ENCODE assay signal across 27 cellular contexts in the genomic region with DNA sequence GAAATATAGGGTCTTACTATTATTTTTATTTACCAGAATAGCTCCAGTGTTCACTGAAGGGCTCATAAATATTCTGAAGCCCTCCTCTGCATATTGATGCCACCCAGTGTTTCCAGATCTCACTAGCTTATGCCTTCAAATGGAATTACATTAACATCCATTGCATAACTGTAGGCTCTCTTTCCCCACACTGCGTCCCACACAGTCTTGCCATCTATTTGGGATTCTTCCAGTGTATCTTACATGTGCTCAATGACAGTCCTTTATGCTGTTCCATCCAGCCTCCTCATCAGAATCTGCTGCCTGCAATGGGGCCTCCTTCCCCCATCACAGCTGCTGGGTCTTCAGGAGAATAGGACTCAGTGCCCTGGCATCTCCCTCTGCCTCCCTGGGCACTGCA.
"Had no signal": no experiment of that assay in that cellular context is flagged by ENCODE, and none has a peak within 500 bp of the region (broad histone marks: within the 10 kb centered on the region; RNA-seq: fewer than 3 reads in every experiment).

No MANE protein-coding gene starts in this region.

- H3K9me3 ChIP-seq: body of pancreas, ovary, prostate gland, right atrium auricular region, suprapubic skin, tibial nerve, vagina had no signal

- H3K9me3 Mint-ChIP-seq: activated CD4-positive, alpha-beta T cell treated with anti-CD3 and anti-CD28 coated beads, Interleukin-2, amount 10 ng/mL, durations not matched to agents 7 days and 5 days; activated CD8-positive, alpha-beta T cell treated with anti-CD3 and anti-CD28 coated beads for 36 hours; activated naive CD8-positive, alpha-beta T cell treated with anti-CD3 and anti-CD28 coated beads, Interleukin-2, amount 50 U/mL, for 24 hours; dendritic cell treated with granulocyte-macrophage colony-stimulating factor and Interleukin-4, amounts not matched to agents 40 ng/mL and 50 ng/mL, for 4 days; natural killer cell treated with Interleukin-12 subunit alpha and Interleukin-12 subunit beta and Interleukin-15 and Interleukin-18, amount 100 ng/mL, for 72 hours; stimulated activated naive CD8-positive, alpha-beta T cell treated with anti-CD3 and anti-CD28 coated beads, Interleukin-15, Interleukin-2, amounts not matched to agents 100 ng/mL and 50 ng/mL, for 24 hours had no signal

- H3K27ac ChIP-seq: body of pancreas, cardiac muscle cell, hepatocyte, ovary, prostate gland, right atrium auricular region, suprapubic skin, tibial nerve, vagina, WERI-Rb-1 had no signal

- H3K27ac Mint-ChIP-seq: activated CD4-positive, alpha-beta T cell treated with anti-CD3 and anti-CD28 coated beads, Interleukin-2, amount 10 ng/mL, durations not matched to agents 7 days and 5 days; activated CD8-positive, alpha-beta memory T cell treated with anti-CD3 and anti-CD28 coated beads, Interleukin-2, amount 10 ng/mL, durations not matched to agents 7 days and 5 days; activated CD8-positive, alpha-beta T cell treated with anti-CD3 and anti-CD28 coated beads for 36 hours; activated naive CD8-positive, alpha-beta T cell treated with anti-CD3 and anti-CD28 coated beads, Interleukin-2, amount 50 U/mL, for 24 hours; dendritic cell treated with granulocyte-macrophage colony-stimulating factor and Interleukin-4, amounts not matched to agents 40 ng/mL and 50 ng/mL, for 4 days; natural killer cell treated with Interleukin-12 subunit alpha and Interleukin-12 subunit beta and Interleukin-15 and Interleukin-18, amount 100 ng/mL, for 72 hours; stimulated activated naive CD8-positive, alpha-beta T cell treated with anti-CD3 and anti-CD28 coated beads, Interleukin-15, Interleukin-2, amounts not matched to agents 100 ng/mL and 50 ng/mL, for 24 hours had no signal

- H3K36me3 ChIP-seq: cardiac muscle cell, ovary, prostate gland, right atrium auricular region, suprapubic skin, tibial nerve, vagina, WERI-Rb-1 had no signal

- DNase-seq: activated CD4-positive, alpha-beta T cell treated with anti-CD3 and anti-CD28 coated beads, Interleukin-2, amount 10 ng/mL, durations not matched to agents 7 days and 5 days; activated CD4-positive, CD25-positive, alpha-beta regulatory T cell treated with anti-CD3 and anti-CD28 coated beads, Interleukin-2, amount 50 U/mL, for 72 hours; activated CD8-positive, alpha-beta memory T cell treated with anti-CD3 and anti-CD28 coated beads, Interleukin-2, amount 10 ng/mL, durations not matched to agents 7 days and 5 days; activated CD8-positive, alpha-beta T cell treated with anti-CD3 and anti-CD28 coated beads for 36 hours; activated gamma-delta T cell; activated naive CD4-positive, alpha-beta T cell treated with anti-CD3 and anti-CD28 coated beads, Interleukin-2, amount 50 U/mL, for 16 hours; activated naive CD8-positive, alpha-beta T cell treated with anti-CD3 and anti-CD28 coated beads, Interleukin-2, amount 50 U/mL, for 24 hours; activated T-cell treated with anti-CD3 and anti-CD28 coated beads for 4 hours; body of pancreas; effector CD4-positive, alpha-beta T cell; erythroblast; glutamatergic neuron; left ventricle myocardium superior; ovary; stimulated activated CD4-positive, alpha-beta T cell treated with anti-CD3 and anti-CD28 coated beads, Interleukin-12 subunit alpha, Interleukin-12 subunit beta, amount 100 ng/mL, for 4 hours; stimulated activated CD4-positive, alpha-beta T cell treated with anti-CD3 and anti-CD28 coated beads, Interleukin-4, amount 100 ng/mL, for 4 hours; WERI-Rb-1 had no signal

- ATAC-seq: activated CD8-positive, alpha-beta memory T cell treated with anti-CD3 and anti-CD28 coated beads, Interleukin-2, amount 10 ng/mL, durations not matched to agents 7 days and 5 days; activated CD8-positive, alpha-beta T cell treated with anti-CD3 and anti-CD28 coated beads for 36 hours; body of pancreas; left ventricle myocardium superior had no signal

- H3K4me2 ChIP-seq: hepatocyte had no signal

- H3K4me3 Mint-ChIP-seq: activated CD4-positive, alpha-beta T cell treated with anti-CD3 and anti-CD28 coated beads, Interleukin-2, amount 10 ng/mL, durations not matched to agents 7 days and 5 days; activated CD8-positive, alpha-beta memory T cell treated with anti-CD3 and anti-CD28 coated beads, Interleukin-2, amount 10 ng/mL, durations not matched to agents 7 days and 5 days; activated CD8-positive, alpha-beta T cell treated with anti-CD3 and anti-CD28 coated beads for 36 hours; activated naive CD8-positive, alpha-beta T cell treated with anti-CD3 and anti-CD28 coated beads, Interleukin-2, amount 50 U/mL, for 24 hours; dendritic cell treated with granulocyte-macrophage colony-stimulating factor and Interleukin-4, amounts not matched to agents 40 ng/mL and 50 ng/mL, for 4 days; natural killer cell treated with Interleukin-12 subunit alpha and Interleukin-12 subunit beta and Interleukin-15 and Interleukin-18, amount 100 ng/mL, for 72 hours; stimulated activated naive CD8-positive, alpha-beta T cell treated with anti-CD3 and anti-CD28 coated beads, Interleukin-15, Interleukin-2, amounts not matched to agents 100 ng/mL and 50 ng/mL, for 24 hours had no signal

- H3K27me3 ChIP-seq: body of pancreas, cardiac muscle cell, hepatocyte, ovary, right atrium auricular region, suprapubic skin, tibial nerve, vagina had no signal

- H3K4me1 ChIP-seq: body of pancreas, prostate gland, right atrium auricular region, suprapubic skin, tibial nerve, vagina had no signal

- H3K4me3 ChIP-seq: body of pancreas, cardiac muscle cell, hepatocyte, ovary, prostate gland, right atrium auricular region, suprapubic skin, tibial nerve, vagina had no signal

- H3K79me2 ChIP-seq: hepatocyte had no signal

- H2AFZ ChIP-seq: hepatocyte had no signal

- H3K36me3 Mint-ChIP-seq: natural killer cell treated with Interleukin-12 subunit alpha and Interleukin-12 subunit beta and Interleukin-15 and Interleukin-18, amount 100 ng/mL, for 72 hours had no signal

- H3K27me3 Mint-ChIP-seq: activated CD4-positive, alpha-beta T cell treated with anti-CD3 and anti-CD28 coated beads, Interleukin-2, amount 10 ng/mL, durations not matched to agents 7 days and 5 days; activated CD8-positive, alpha-beta memory T cell treated with anti-CD3 and anti-CD28 coated beads, Interleukin-2, amount 10 ng/mL, durations not matched to agents 7 days and 5 days; activated CD8-positive, alpha-beta T cell treated with anti-CD3 and anti-CD28 coated beads for 36 hours; activated naive CD8-positive, alpha-beta T cell treated with anti-CD3 and anti-CD28 coated beads, Interleukin-2, amount 50 U/mL, for 24 hours; dendritic cell treated with granulocyte-macrophage colony-stimulating factor and Interleukin-4, amounts not matched to agents 40 ng/mL and 50 ng/mL, for 4 days had no signal

- H3K4me1 Mint-ChIP-seq: activated CD4-positive, alpha-beta T cell treated with anti-CD3 and anti-CD28 coated beads, Interleukin-2, amount 10 ng/mL, durations not matched to agents 7 days and 5 days had no signal
